8 cellular contexts compared by ENCODE assay signal in genomic region chr12:55847603-55848329, GRCh38. TPM values are rescaled to one million over a fixed set of nuclear protein-coding genes. Genes with fewer than 3 reads are reported as not detected.
DNase-seq lines count a peak whose midpoint lies in the region; ATAC-seq and TF ChIP-seq lines count a peak whose summit lies in the region.

No MANE protein-coding gene starts in this region.

- WGBS in thymus, result 80% methylated on average over 6 of the region's 6 CpGs

- H3K27me3 ChIP-seq in Panc1 (ENCODE audit: control insufficient read depth, insufficient read depth, low read length) (peaks cover 4% of the 10 kb centered on the region; the same call in 1 of the 2 replicates), thymus (ENCODE audit: control insufficient read depth, insufficient read depth) (no peaks in the 10 kb centered on the region), Caco-2 (replicated peaks; ENCODE audit: control insufficient read depth, insufficient read depth, low read length) (no peaks in the 10 kb centered on the region)

- H3K27me3 Mint-ChIP-seq in Caco-2 (ENCODE audit: insufficient read depth, unreplicated experiment), result no peaks in the 10 kb centered on the region

- H3K27ac ChIP-seq in Panc1 (ENCODE audit: low read length) (no peak overlapping the region), coronary artery (peak overlapping the region; percentile 78 to 97), thymus (ENCODE audit: low read depth) (peak overlapping the region; percentile 68)

- H3K9me3 Mint-ChIP-seq in Caco-2 (ENCODE audit: unreplicated experiment), result no peaks in the 10 kb centered on the region

- no peaks in the 10 kb centered on the region for H3K4me1 ChIP-seq in Panc1 (ENCODE audit: control insufficient read depth, insufficient read depth, low read length)
- no peaks in the 10 kb centered on the region for H3K4me1 ChIP-seq in thymus (ENCODE audit: control insufficient read depth, insufficient read depth, low read length)
- H3K4me1 ChIP-seq in Caco-2, result peaks cover 5% of the 10 kb centered on the region

- peak; percentile 62; the same call in 1 of the 2 replicates for ATAC-seq in Panc1
- no peak for ATAC-seq in HG02678 (IDR thresholded peaks at IDR 0.05; ENCODE audit: unreplicated experiment)

- in situ Hi-C loops in Panc1 (cut with HindIII; ENCODE audit: low pct_unique_long_range_greater_than_20kb, low sequenced_read_pairs), result no loop called here

- H3K4me3 ChIP-seq in Panc1 (ENCODE audit: low read depth in 2 of 2, low read length in 2 of 2) (no peak overlapping the region), coronary artery (peak overlapping the region; percentile 54), thymus (ENCODE audit: low read length) (no peak overlapping the region), Caco-2 (ENCODE audit: low read depth, low read length) (no peak overlapping the region)

- intact Hi-C loops in Panc1 (cut with micrococcal nuclease; ENCODE audit: unreplicated experiment), result no loop called here
- intact Hi-C loops in Caco-2 (cut with micrococcal nuclease; ENCODE audit: unreplicated experiment), result no loop called here

- H3K27ac Mint-ChIP-seq in Caco-2 (ENCODE audit: unreplicated experiment), result no peak overlapping the region

- no peak overlapping the region for H3K4me3 Mint-ChIP-seq in Caco-2 (ENCODE audit: unreplicated experiment)

- H3K9me3 ChIP-seq in Panc1 (ENCODE audit: control insufficient read depth, insufficient read depth, low read depth, low read length) (no peaks in the 10 kb centered on the region), thymus (ENCODE audit: control insufficient read depth) (no peaks in the 10 kb centered on the region), Caco-2 (no peaks in the 10 kb centered on the region)

- H3K36me3 ChIP-seq in Panc1 (ENCODE audit: control insufficient read depth, insufficient read depth, low read length) (no peaks in the 10 kb centered on the region), thymus (ENCODE audit: control insufficient read depth, insufficient read depth) (no peaks in the 10 kb centered on the region), Caco-2 (ENCODE audit: control insufficient read depth, insufficient read depth, low read length) (no peaks in the 10 kb centered on the region)

- no peaks in the 10 kb centered on the region for H3K4me1 Mint-ChIP-seq in Caco-2 (ENCODE audit: low read depth, unreplicated experiment)

- POLR2A ChIA-PET in Panc1 (lab: Charles Lee), result no interaction called here
- POLR2A ChIA-PET in Caco-2 (lab: Charles Lee), result interaction anchor here (0.9 kb wide), 1 partner anchor 18 kb away, joined by 7 read pairs; the partner anchor contains the start of gene DNAJC14

- CTCF ChIA-PET in Panc1 (lab: Charles Lee) (interaction anchor here (0.6 kb wide), 1 partner anchor 82 kb away, joined by 5 read pairs; no protein-coding TSS in a partner anchor), Caco-2 (lab: Charles Lee) (interaction anchor here (1.5 kb wide), 1 partner anchor 92 kb away, joined by 3 read pairs; no protein-coding TSS in a partner anchor)

- TF ChIP-seq CTCF in Panc1 (IDR thresholded peaks at IDR 0.05) (no peak), coronary artery (IDR thresholded peaks at IDR 0.05) (no peak), Caco-2 (IDR thresholded peaks at IDR 0.05; ENCODE audit: insufficient read depth in 1 of 2, low read depth in 1 of 2, low read length in 1 of 2, severe bottlenecking in 1 of 2, unreplicated experiment in 1 of 2) (no peak)

- BruUV-seq in Panc1 (replicated peaks; lab: Mats Ljungman, UMichigan) (no TSS peak), Caco-2 (replicated peaks; lab: Mats Ljungman, UMichigan) (no TSS peak)

- H3K36me3 Mint-ChIP-seq in Caco-2 (ENCODE audit: insufficient read depth, unreplicated experiment), result no peaks in the 10 kb centered on the region

- DNase-seq in Ammon's horn (ENCODE audit: low spot score), result peak; percentile 74
- DNase-seq in Panc1 (ENCODE audit: low read depth, low spot score), result no peak
- peak; percentile 97 for DNase-seq in coronary artery (ENCODE audit: low spot score)
- peak; percentile 49 for DNase-seq in medulla oblongata (ENCODE audit: extremely low spot score)
- no peak for DNase-seq in NCI-H446 treated with DMSO at 0.1 percent for 48 hours (lab: John Stamatoyannopoulos, UW)
- no peak for DNase-seq in Caco-2

RNA-seq across cellular contexts. Expression of gene MMP19, which starts 5.0 kb away (rescaled TPM):
- total RNA-seq in Panc1 (2021; ENCODE audit: unreplicated experiment) (0.05 TPM), Caco-2 (2022) (1.9 and 2.2 TPM in 2 replicates)
- not detected for polyA plus RNA-seq in Panc1 (2012; ENCODE audit: insufficient read length)
- polyA plus RNA-seq in thymus, result 19.9 TPM

RNA-seq across cellular contexts. Expression of gene DNAJC14, which starts 18.4 kb away (rescaled TPM):
- 51.9 TPM for total RNA-seq in Panc1 (2021; ENCODE audit: unreplicated experiment)
- polyA plus RNA-seq in Panc1 (2012; ENCODE audit: insufficient read length), result 33.6 TPM
- 22.2 TPM for polyA plus RNA-seq in thymus
- total RNA-seq in Caco-2 (2022), result 21.1 and 24.5 TPM in 2 replicates

RNA-seq across cellular contexts. Expression of gene ORMDL2, which starts 29.9 kb away (rescaled TPM):
- total RNA-seq in Panc1 (2021; ENCODE audit: unreplicated experiment) (59.6 TPM), Caco-2 (2022) (44.0 and 48.3 TPM in 2 replicates)
- polyA plus RNA-seq in Panc1 (2012; ENCODE audit: insufficient read length), result 64.5 TPM
- 36.3 TPM for polyA plus RNA-seq in thymus

RNA-seq across cellular contexts. Expression of gene SARNP, which starts 30.2 kb away (rescaled TPM):
- total RNA-seq in Panc1 (2021; ENCODE audit: unreplicated experiment) (69.3 TPM), Caco-2 (2022) (70.9 and 77.6 TPM in 2 replicates)
- 51.9 TPM for polyA plus RNA-seq in Panc1 (2012; ENCODE audit: insufficient read length)
- polyA plus RNA-seq in thymus, result 112 TPM

Comparison
In these comparisons a context has a peak if more than half of its experiments do, and no peak if none do; other contexts are left out.
1. DNase-seq: peak in Ammon's horn (single experiment), coronary artery (single experiment) and medulla oblongata (single experiment); none in Panc1 (single experiment), NCI-H446 treated with DMSO at 0.1 percent for 48 hours (single experiment) and Caco-2 (0 of 2).